36 cellular contexts compared by ENCODE assay signal in genomic region chr5:171291371-171291770, GRCh38. TPM values are rescaled to one million over a fixed set of nuclear protein-coding genes. Genes with fewer than 3 reads are reported as not detected.
"Had no signal": no experiment of that assay in that cellular context is flagged by ENCODE, and none has a peak within 500 bp of the region (broad histone marks: within the 10 kb centered on the region; RNA-seq: fewer than 3 reads in every experiment).

No MANE protein-coding gene starts in this region.

- H3K4me3 ChIP-seq: adrenal gland, breast epithelium, cardiac muscle cell, coronary artery, dorsolateral prefrontal cortex, esophagus muscularis mucosa, gastroesophageal sphincter, heart right ventricle, hepatocyte had no signal

- DNase-seq: activated CD4-positive, alpha-beta memory T cell treated with anti-CD3 and anti-CD28 coated beads for 36 hours; activated CD4-positive, alpha-beta T cell treated with anti-CD3 and anti-CD28 coated beads for 36 hours; activated CD4-positive, alpha-beta T cell treated with anti-CD3 and anti-CD28 coated beads, Interleukin-2, amount 10 ng/mL, durations not matched to agents 24 days and 14 days; activated CD4-positive, CD25-positive, alpha-beta regulatory T cell; activated CD4-positive, CD25-positive, alpha-beta regulatory T cell treated with anti-CD3 and anti-CD28 coated beads, Interleukin-2, amount 50 U/mL, for 72 hours; activated CD8-positive, alpha-beta memory T cell treated with anti-CD3 and anti-CD28 coated beads, Interleukin-2, amount 10 ng/mL, durations not matched to agents 7 days and 5 days; activated CD8-positive, alpha-beta memory T cell treated with anti-CD3 and anti-CD28 coated beads, Interleukin-2, amount 50 U/mL, for 4 hours; activated CD8-positive, alpha-beta T cell treated with anti-CD3 and anti-CD28 coated beads, Interleukin-2, amount 10 ng/mL, durations not matched to agents 7 days and 5 days; activated effector memory CD4-positive, alpha-beta T cell treated with anti-CD3 and anti-CD28 coated beads, Interleukin-2, amount 50 U/mL, for 16 hours; activated naive CD4-positive, alpha-beta T cell treated with anti-CD3 and anti-CD28 coated beads for 36 hours; activated naive CD8-positive, alpha-beta T cell treated with anti-CD3 and anti-CD28 coated beads for 36 hours; activated naive CD8-positive, alpha-beta T cell treated with anti-CD3 and anti-CD28 coated beads, Interleukin-2, amount 50 U/mL, for 24 hours; activated T-cell treated with anti-CD3 and anti-CD28 coated beads, Interleukin-2, amount 50 U/mL, for 1 hour; activated T-cell treated with anti-CD3 and anti-CD28 coated beads, Interleukin-2, amount 50 U/mL, for 48 hours; adrenal gland; anterior cingulate cortex; central memory CD4-positive, alpha-beta T cell; cerebellar nuclear complex; dorsolateral prefrontal cortex; effector memory CD8-positive, alpha-beta T cell; erythroblast; foreskin melanocyte; heart right ventricle; T-helper 2 cell had no signal

- H3K27me3 ChIP-seq: adrenal gland, breast epithelium, cardiac muscle cell, esophagus muscularis mucosa, gastroesophageal sphincter, heart right ventricle, hepatocyte had no signal

- H3K9me3 ChIP-seq: adrenal gland, breast epithelium, esophagus muscularis mucosa, gastroesophageal sphincter, heart right ventricle had no signal

- ATAC-seq: activated CD4-positive, alpha-beta T cell treated with anti-CD3 and anti-CD28 coated beads for 36 hours; activated CD8-positive, alpha-beta memory T cell treated with anti-CD3 and anti-CD28 coated beads, Interleukin-2, amount 10 ng/mL, durations not matched to agents 7 days and 5 days; activated CD8-positive, alpha-beta T cell treated with anti-CD3 and anti-CD28 coated beads, Interleukin-2, amount 10 ng/mL, durations not matched to agents 7 days and 5 days; activated naive CD8-positive, alpha-beta T cell treated with anti-CD3 and anti-CD28 coated beads, Interleukin-2, amount 50 U/mL, for 24 hours; effector memory CD8-positive, alpha-beta T cell; gastroesophageal sphincter; heart right ventricle had no signal

- H2AFZ ChIP-seq: hepatocyte had no signal

- H3K4me2 ChIP-seq: hepatocyte had no signal

- H3K36me3 ChIP-seq: adrenal gland, breast epithelium, cardiac muscle cell, gastroesophageal sphincter, heart right ventricle had no signal

- H3K27ac ChIP-seq: adrenal gland, breast epithelium, cardiac muscle cell, coronary artery, dorsolateral prefrontal cortex, esophagus muscularis mucosa, gastroesophageal sphincter, heart right ventricle, hepatocyte had no signal

- H3K4me1 ChIP-seq: breast epithelium, esophagus muscularis mucosa, gastroesophageal sphincter, heart right ventricle had no signal

- H3K79me2 ChIP-seq: hepatocyte had no signal

RNA-seq across cellular contexts. Expression of gene TLX3, which starts 17.7 kb away (rescaled TPM):
- total RNA-seq: activated CD4-positive, alpha-beta memory T cell treated with anti-CD3 and anti-CD28 coated beads for 36 hours; activated CD4-positive, alpha-beta T cell treated with anti-CD3 and anti-CD28 coated beads for 36 hours; activated CD4-positive, alpha-beta T cell treated with anti-CD3 and anti-CD28 coated beads, Interleukin-2, amount 10 ng/mL, durations not matched to agents 24 days and 14 days; activated CD8-positive, alpha-beta memory T cell treated with anti-CD3 and anti-CD28 coated beads for 36 hours; activated CD8-positive, alpha-beta memory T cell treated with anti-CD3 and anti-CD28 coated beads, Interleukin-2, amount 10 ng/mL, durations not matched to agents 7 days and 5 days; activated CD8-positive, alpha-beta T cell treated with anti-CD3 and anti-CD28 coated beads, Interleukin-2, amount 10 ng/mL, durations not matched to agents 7 days and 5 days; activated naive CD4-positive, alpha-beta T cell treated with anti-CD3 and anti-CD28 coated beads for 36 hours; activated naive CD8-positive, alpha-beta T cell treated with anti-CD3 and anti-CD28 coated beads for 36 hours; activated T-helper 1 cell treated with anti-CD3 and anti-CD28 coated beads, Interleukin-12 subunit alpha, Interleukin-12 subunit beta, Interleukin-2, Interleukin-4 antibody, amounts not matched to agents 30 ng/mL and 10 ng/mL and 1 ng/mL, durations not matched to agents 14 hours and 24 hours and 36 hours; activated T-helper 2 cell treated with anti-CD3 and anti-CD28 coated beads, Interferon-gamma antibody, Interleukin-2, Interleukin-4, amounts not matched to agents 10 μg/mL and 5 μg/mL and 100 μg/mL, durations not matched to agents 14 hours and 24 hours and 36 hours; adrenal gland; breast epithelium; cardiac muscle cell; dorsolateral prefrontal cortex; esophagus muscularis mucosa; fibroblast of villous mesenchyme; gastroesophageal sphincter; glomerular endothelial cell; heart right ventricle; hepatocyte; T-helper 1 cell treated with Interleukin-12 subunit alpha and Interleukin-12 subunit beta and Interleukin-4 antibody, amounts not matched to agents 30 ng/mL and 1 ng/mL, for 36 hours had no signal
- polyA plus RNA-seq: adrenal gland, cardiac muscle cell, heart right ventricle had no signal
